Comparison of ENCODE assay signal across 1 cellular context in genomic region chr10:32951111-32951510, GRCh38.
A peak's percentile ranks its signal among the peaks of the same experiment; 100 is the strongest.
TF ChIP-seq lines count a peak whose summit lies in the region.

No MANE protein-coding gene starts in this region.

TF ChIP-seq in HEK293, 187 proteins besides CTCF, POLR2A, EP300 and RAD21 (continued from another document):
- no peak for TF ChIP-seq ZFP3 (tag by site-specific recombination; IDR thresholded peaks at IDR 0.05; ENCODE audit: low read depth)
- no peak for TF ChIP-seq ZNF311 (tag by site-specific recombination; IDR thresholded peaks at IDR 0.05; ENCODE audit: borderline replicate concordance)
- TF ChIP-seq SALL2 (tag by site-specific recombination; IDR thresholded peaks at IDR 0.05; ENCODE audit: borderline replicate concordance), result no peak
- no peak for TF ChIP-seq ZNF202 (tag by site-specific recombination; IDR thresholded peaks at IDR 0.05; ENCODE audit: borderline replicate concordance)
- TF ChIP-seq BCL6B (tag by site-specific recombination; IDR thresholded peaks at IDR 0.05), result no peak
- TF ChIP-seq KLF7 (tag by site-specific recombination; IDR thresholded peaks at IDR 0.05; ENCODE audit: borderline replicate concordance), result no peak
- 0 out of 2 replicates have a peak, but pooled peaks have one; percentile 9 for TF ChIP-seq ZBTB17 (tag by site-specific recombination; IDR thresholded peaks at IDR 0.05)
- no peak for TF ChIP-seq ZNF138 (tag by site-specific recombination; IDR thresholded peaks at IDR 0.05; ENCODE audit: borderline replicate concordance)
- TF ChIP-seq ZNF549 (tag by site-specific recombination; IDR thresholded peaks at IDR 0.05), result no peak
- no peak for TF ChIP-seq ZNF571 (tag by site-specific recombination; IDR thresholded peaks at IDR 0.05)
- no peak for TF ChIP-seq ZNF350 (tag by site-specific recombination; IDR thresholded peaks at IDR 0.05)
